In the genomic region with DNA sequence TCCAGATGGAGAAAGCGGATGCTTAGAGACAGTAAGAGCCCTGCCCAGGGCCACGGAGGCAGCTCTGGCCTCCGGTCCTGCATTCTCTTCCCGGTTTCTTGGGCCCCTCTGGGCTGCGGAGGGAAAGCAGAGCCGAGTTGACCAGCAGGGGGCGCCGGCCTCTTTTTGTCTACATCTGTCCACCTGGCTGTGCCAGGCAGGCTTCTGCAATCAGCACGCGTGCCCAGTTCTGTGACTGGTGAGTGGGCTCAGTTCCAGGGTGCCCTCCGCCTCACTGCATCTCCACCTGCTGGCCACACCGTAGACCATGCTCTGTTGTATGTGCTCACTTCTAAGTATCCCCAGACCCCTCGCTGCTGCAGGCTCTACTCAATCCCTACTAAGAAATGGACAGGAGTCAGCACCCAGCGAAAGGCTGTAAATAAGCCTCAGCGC, we compare ENCODE assay signal across 8 cellular contexts. TPM values are rescaled to one million over a fixed set of nuclear protein-coding genes. Genes with fewer than 3 reads are reported as not detected.
A peak's percentile ranks its signal among the peaks of the same experiment; 100 is the strongest.
DNase-seq lines count a peak whose midpoint lies in the region; ATAC-seq and TF ChIP-seq lines count a peak whose summit lies in the region.

No MANE protein-coding gene starts in this region.

- peak; percentile 58 for TF ChIP-seq CTCF in HL-60 (IDR thresholded peaks at IDR 0.05; ENCODE audit: insufficient read depth, low read length)
- peak; percentile 96 for TF ChIP-seq CTCF in endodermal cell (conservative IDR thresholded peaks at IDR 0.05)
- peak; percentile 97 for TF ChIP-seq CTCF in mesothelial cell of epicardium (IDR thresholded peaks at IDR 0.05; ENCODE audit: unreplicated experiment)

- no peaks in the 10 kb centered on the region for H3K36me3 ChIP-seq in endodermal cell (ENCODE audit: control insufficient read depth, insufficient read depth, low read length)

- H3K36me3 Mint-ChIP-seq in endodermal cell (ENCODE audit: low read depth) (no peaks in the 10 kb centered on the region), mesothelial cell of epicardium (no peaks in the 10 kb centered on the region)

- H3K4me3 ChIP-seq in HL-60 (replicated peaks; ENCODE audit: insufficient read depth, low read length) (no peak overlapping the region), endodermal cell (ENCODE audit: low read length) (no peak overlapping the region)

- H3K9ac ChIP-seq in endodermal cell (ENCODE audit: extremely low read depth, low read length, poor library complexity, severe bottlenecking): no peak overlapping the region

- 18 to 31% methylated on average over 4 to 15 of the region's 15 CpGs for WGBS in endodermal cell (ENCODE audit: insufficient coverage in 1 of 2, insufficient read length in 1 of 2), 2 experiments

- H3K27ac ChIP-seq in HL-60 (replicated peaks) (no peak overlapping the region), endodermal cell (ENCODE audit: low read depth, low read length) (no peak overlapping the region)

- ATAC-seq in GM21390 (IDR thresholded peaks at IDR 0.05; ENCODE audit: unreplicated experiment): no peak

- no peaks in the 10 kb centered on the region for H3K4me1 ChIP-seq in endodermal cell (ENCODE audit: control insufficient read depth, insufficient read depth, low read length)

- H3K4me1 Mint-ChIP-seq in endodermal cell: no peaks in the 10 kb centered on the region
- H3K4me1 Mint-ChIP-seq in mesothelial cell of epicardium: peaks cover 7% of the 10 kb centered on the region

- peak; percentile 13 for DNase-seq in GDM1 (lab: John Stamatoyannopoulos, UW)
- peak; percentile 24 to 66 for DNase-seq in HL-60 (ENCODE audit: low read depth in 1 of 2, low spot score in 1 of 2)
- DNase-seq in NCI-H82 (lab: John Stamatoyannopoulos, UW): peak; percentile 94
- peak; percentile 40 to 69 (median 65) for DNase-seq in activated CD8-positive, alpha-beta memory T cell treated with anti-CD3 and anti-CD28 coated beads for 48 hours (ENCODE audit: low read depth in 2 of 3, low spot score in 2 of 3)
- peak; percentile 97 for DNase-seq in endodermal cell
- peak; percentile 78 to 91 for DNase-seq in mesothelial cell of epicardium (ENCODE audit: low spot score in 2 of 2, unreplicated experiment in 2 of 2)
- DNase-seq in stimulated activated CD8-positive, alpha-beta memory T cell treated with anti-CD3 and anti-CD28 coated beads, Interleukin-2, amount 100 ng/mL, for 48 hours (ENCODE audit: low read depth in 2 of 2): peak; percentile 58 to 72

- no peak overlapping the region for H3K4me3 Mint-ChIP-seq in endodermal cell
- no peak overlapping the region for H3K4me3 Mint-ChIP-seq in mesothelial cell of epicardium

- no peaks in the 10 kb centered on the region for H3K9me3 Mint-ChIP-seq in endodermal cell
- H3K9me3 Mint-ChIP-seq in mesothelial cell of epicardium: no peaks in the 10 kb centered on the region

- H3K27ac Mint-ChIP-seq in endodermal cell (no peak overlapping the region), mesothelial cell of epicardium (no peak overlapping the region)

- H3K27me3 ChIP-seq in HL-60 (ENCODE audit: insufficient read depth, poor library complexity, severe bottlenecking) (peaks cover 2% of the 10 kb centered on the region), endodermal cell (ENCODE audit: control insufficient read depth, insufficient read depth, low read length, poor library complexity, severe bottlenecking) (peaks cover 35% of the 10 kb centered on the region)

- no peaks in the 10 kb centered on the region for H3K9me3 ChIP-seq in endodermal cell (ENCODE audit: control insufficient read depth, low read length)

- H3K27me3 Mint-ChIP-seq in endodermal cell (ENCODE audit: insufficient read depth) (peaks cover 25% of the 10 kb centered on the region), mesothelial cell of epicardium (ENCODE audit: low read depth) (no peaks in the 10 kb centered on the region)

RNA-seq across cellular contexts. Expression of a gene that starts 6.7 kb away (rescaled TPM):
- 1 to 10 TPM; 5.8 to 8.4 TPM for total RNA-seq in endodermal cell
- 8.8 TPM for polyA plus RNA-seq in endodermal cell (2013, experiment 1 of 2)
- 8.4 TPM for polyA plus RNA-seq in endodermal cell (2013, experiment 2 of 2)
- total RNA-seq in mesothelial cell of epicardium: 58.8 to 61.4 TPM (median 60.6 TPM) in 3 replicates

Comparison
In these comparisons a context has a peak if more than half of its experiments do, and no peak if none do; other contexts are left out.
1. DNase-seq: peak in every context shown above with its lines; median percentile 97 in endodermal cell; 94 in NCI-H82; 84 in mesothelial cell of epicardium; 65 in activated CD8-positive, alpha-beta memory T cell treated with anti-CD3 and anti-CD28 coated beads for 48 hours; 65 in stimulated activated CD8-positive, alpha-beta memory T cell treated with anti-CD3 and anti-CD28 coated beads, Interleukin-2, amount 100 ng/mL, for 48 hours; 45 in HL-60; 13 in GDM1.